In the genomic region with DNA sequence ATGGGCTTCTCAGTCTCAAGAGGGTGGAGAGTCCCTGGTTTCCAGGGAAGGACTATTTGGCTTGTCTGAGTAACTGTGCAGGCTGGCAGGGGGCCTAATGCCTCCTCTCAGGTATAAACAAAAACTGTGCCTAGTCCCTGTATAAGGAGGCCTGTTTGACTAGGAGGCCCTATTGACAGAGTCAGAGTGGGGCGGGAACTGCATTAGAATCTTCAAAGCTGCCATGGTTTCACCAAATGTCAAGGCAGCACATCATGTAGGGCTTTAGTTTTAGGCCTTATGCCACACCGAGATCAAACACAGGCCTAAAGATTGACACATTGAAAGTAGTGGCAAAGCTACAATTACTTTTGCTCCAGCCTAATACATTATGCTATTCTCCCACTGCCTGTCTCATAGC, we compare ENCODE assay signal across 30 cellular contexts.
"Had no signal": no experiment of that assay in that cellular context is flagged by ENCODE, and none has a peak within 500 bp of the region (broad histone marks: within the 10 kb centered on the region; RNA-seq: fewer than 3 reads in every experiment).

No MANE protein-coding gene starts in this region.

- H3K4me1 ChIP-seq: adrenal gland, body of pancreas had no signal

- DNase-seq: activated CD4-positive, alpha-beta memory T cell treated with anti-CD3 and anti-CD28 coated beads for 36 hours; activated CD4-positive, alpha-beta T cell treated with anti-CD3 and anti-CD28 coated beads for 36 hours; activated CD4-positive, alpha-beta T cell treated with anti-CD3 and anti-CD28 coated beads, Interleukin-2, amount 10 ng/mL, durations not matched to agents 24 days and 14 days; activated CD4-positive, CD25-positive, alpha-beta regulatory T cell; activated CD4-positive, CD25-positive, alpha-beta regulatory T cell treated with anti-CD3 and anti-CD28 coated beads, Interleukin-2, amount 50 U/mL, for 72 hours; activated CD8-positive, alpha-beta memory T cell treated with anti-CD3 and anti-CD28 coated beads, Interleukin-2, amount 10 ng/mL, durations not matched to agents 7 days and 5 days; activated CD8-positive, alpha-beta memory T cell treated with anti-CD3 and anti-CD28 coated beads, Interleukin-2, amount 50 U/mL, for 4 hours; activated CD8-positive, alpha-beta T cell treated with anti-CD3 and anti-CD28 coated beads, Interleukin-2, amount 10 ng/mL, durations not matched to agents 7 days and 5 days; activated effector memory CD4-positive, alpha-beta T cell treated with anti-CD3 and anti-CD28 coated beads, Interleukin-2, amount 50 U/mL, for 16 hours; activated naive CD4-positive, alpha-beta T cell treated with anti-CD3 and anti-CD28 coated beads for 36 hours; activated naive CD8-positive, alpha-beta T cell treated with anti-CD3 and anti-CD28 coated beads for 36 hours; activated naive CD8-positive, alpha-beta T cell treated with anti-CD3 and anti-CD28 coated beads, Interleukin-2, amount 50 U/mL, for 24 hours; activated T-cell treated with anti-CD3 and anti-CD28 coated beads, Interleukin-2, amount 50 U/mL, for 1 hour; activated T-cell treated with anti-CD3 and anti-CD28 coated beads, Interleukin-2, amount 50 U/mL, for 48 hours; adrenal gland; amygdala; aorta; body of pancreas; caudate nucleus; cortex of kidney; dermis blood vessel endothelial cell; effector CD8-positive, alpha-beta T cell; foreskin fibroblast; head of caudate nucleus; hippocampal formation had no signal

- H3K27ac ChIP-seq: adrenal gland, body of pancreas, epithelial cell of prostate had no signal

- H3K27ac Mint-ChIP-seq: activated CD4-positive, alpha-beta memory T cell treated with anti-CD3 and anti-CD28 coated beads for 36 hours; activated CD4-positive, alpha-beta T cell treated with anti-CD3 and anti-CD28 coated beads for 36 hours; activated CD4-positive, alpha-beta T cell treated with anti-CD3 and anti-CD28 coated beads, Interleukin-2, amount 10 ng/mL, durations not matched to agents 24 days and 14 days; activated CD8-positive, alpha-beta memory T cell treated with anti-CD3 and anti-CD28 coated beads, Interleukin-2, amount 10 ng/mL, durations not matched to agents 7 days and 5 days; activated CD8-positive, alpha-beta T cell treated with anti-CD3 and anti-CD28 coated beads, Interleukin-2, amount 10 ng/mL, durations not matched to agents 7 days and 5 days; activated naive CD4-positive, alpha-beta T cell treated with anti-CD3 and anti-CD28 coated beads for 36 hours; activated naive CD4-positive, alpha-beta T cell treated with anti-CD3 and anti-CD28 coated beads, Interleukin-2, amount 50 U/mL, for 24 hours; activated naive CD8-positive, alpha-beta T cell treated with anti-CD3 and anti-CD28 coated beads for 36 hours; activated naive CD8-positive, alpha-beta T cell treated with anti-CD3 and anti-CD28 coated beads, Interleukin-2, amount 50 U/mL, for 24 hours; activated T-helper 1 cell treated with anti-CD3 and anti-CD28 coated beads, Interleukin-12 subunit alpha, Interleukin-12 subunit beta, Interleukin-2, Interleukin-4 antibody, amounts not matched to agents 30 ng/mL and 10 ng/mL and 1 ng/mL, durations not matched to agents 14 hours and 24 hours and 36 hours; activated T-helper 2 cell treated with anti-CD3 and anti-CD28 coated beads, Interferon-gamma antibody, Interleukin-2, Interleukin-4, amounts not matched to agents 10 μg/mL and 5 μg/mL and 100 μg/mL, durations not matched to agents 14 hours and 24 hours and 36 hours; T-helper 2 cell treated with Interferon-gamma antibody and Interleukin-4, amounts not matched to agents 5 μg/mL and 100 μg/mL, for 36 hours had no signal

- H3K4me1 Mint-ChIP-seq: activated CD4-positive, alpha-beta T cell treated with anti-CD3 and anti-CD28 coated beads for 36 hours; activated CD4-positive, alpha-beta T cell treated with anti-CD3 and anti-CD28 coated beads, Interleukin-2, amount 10 ng/mL, durations not matched to agents 24 days and 14 days; activated CD8-positive, alpha-beta memory T cell treated with anti-CD3 and anti-CD28 coated beads, Interleukin-2, amount 10 ng/mL, durations not matched to agents 7 days and 5 days; activated naive CD4-positive, alpha-beta T cell treated with anti-CD3 and anti-CD28 coated beads, Interleukin-2, amount 50 U/mL, for 24 hours; activated naive CD8-positive, alpha-beta T cell treated with anti-CD3 and anti-CD28 coated beads for 36 hours; activated naive CD8-positive, alpha-beta T cell treated with anti-CD3 and anti-CD28 coated beads, Interleukin-2, amount 50 U/mL, for 24 hours had no signal

- H3K4me3 ChIP-seq: adrenal gland, body of pancreas had no signal

- H3K36me3 ChIP-seq: adrenal gland had no signal

- H3K4me3 Mint-ChIP-seq: activated CD4-positive, alpha-beta memory T cell treated with anti-CD3 and anti-CD28 coated beads for 36 hours; activated CD4-positive, alpha-beta T cell treated with anti-CD3 and anti-CD28 coated beads for 36 hours; activated CD4-positive, alpha-beta T cell treated with anti-CD3 and anti-CD28 coated beads, Interleukin-2, amount 10 ng/mL, durations not matched to agents 24 days and 14 days; activated CD8-positive, alpha-beta memory T cell treated with anti-CD3 and anti-CD28 coated beads, Interleukin-2, amount 10 ng/mL, durations not matched to agents 7 days and 5 days; activated CD8-positive, alpha-beta T cell treated with anti-CD3 and anti-CD28 coated beads, Interleukin-2, amount 10 ng/mL, durations not matched to agents 7 days and 5 days; activated naive CD4-positive, alpha-beta T cell treated with anti-CD3 and anti-CD28 coated beads for 36 hours; activated naive CD4-positive, alpha-beta T cell treated with anti-CD3 and anti-CD28 coated beads, Interleukin-2, amount 50 U/mL, for 24 hours; activated naive CD8-positive, alpha-beta T cell treated with anti-CD3 and anti-CD28 coated beads for 36 hours; activated naive CD8-positive, alpha-beta T cell treated with anti-CD3 and anti-CD28 coated beads, Interleukin-2, amount 50 U/mL, for 24 hours; activated T-helper 1 cell treated with anti-CD3 and anti-CD28 coated beads, Interleukin-12 subunit alpha, Interleukin-12 subunit beta, Interleukin-2, Interleukin-4 antibody, amounts not matched to agents 30 ng/mL and 10 ng/mL and 1 ng/mL, durations not matched to agents 14 hours and 24 hours and 36 hours; T-helper 2 cell treated with Interferon-gamma antibody and Interleukin-4, amounts not matched to agents 5 μg/mL and 100 μg/mL, for 36 hours had no signal

- H3K9me3 Mint-ChIP-seq: activated CD4-positive, alpha-beta T cell treated with anti-CD3 and anti-CD28 coated beads, Interleukin-2, amount 10 ng/mL, durations not matched to agents 24 days and 14 days; activated naive CD4-positive, alpha-beta T cell treated with anti-CD3 and anti-CD28 coated beads for 36 hours; activated naive CD8-positive, alpha-beta T cell treated with anti-CD3 and anti-CD28 coated beads, Interleukin-2, amount 50 U/mL, for 24 hours; activated T-helper 1 cell treated with anti-CD3 and anti-CD28 coated beads, Interleukin-12 subunit alpha, Interleukin-12 subunit beta, Interleukin-2, Interleukin-4 antibody, amounts not matched to agents 30 ng/mL and 10 ng/mL and 1 ng/mL, durations not matched to agents 14 hours and 24 hours and 36 hours; activated T-helper 2 cell treated with anti-CD3 and anti-CD28 coated beads, Interferon-gamma antibody, Interleukin-2, Interleukin-4, amounts not matched to agents 10 μg/mL and 5 μg/mL and 100 μg/mL, durations not matched to agents 14 hours and 24 hours and 36 hours; T-helper 2 cell treated with Interferon-gamma antibody and Interleukin-4, amounts not matched to agents 5 μg/mL and 100 μg/mL, for 36 hours had no signal

- H3K27me3 ChIP-seq: adrenal gland, body of pancreas had no signal

- H3K9me3 ChIP-seq: adrenal gland, body of pancreas had no signal

- H3K36me3 Mint-ChIP-seq: activated CD4-positive, alpha-beta memory T cell treated with anti-CD3 and anti-CD28 coated beads for 36 hours; activated CD8-positive, alpha-beta memory T cell treated with anti-CD3 and anti-CD28 coated beads, Interleukin-2, amount 10 ng/mL, durations not matched to agents 7 days and 5 days; activated naive CD4-positive, alpha-beta T cell treated with anti-CD3 and anti-CD28 coated beads, Interleukin-2, amount 50 U/mL, for 24 hours; activated naive CD8-positive, alpha-beta T cell treated with anti-CD3 and anti-CD28 coated beads for 36 hours had no signal

- ATAC-seq: activated CD4-positive, alpha-beta T cell treated with anti-CD3 and anti-CD28 coated beads for 36 hours; activated CD8-positive, alpha-beta memory T cell treated with anti-CD3 and anti-CD28 coated beads, Interleukin-2, amount 10 ng/mL, durations not matched to agents 7 days and 5 days; activated CD8-positive, alpha-beta T cell treated with anti-CD3 and anti-CD28 coated beads, Interleukin-2, amount 10 ng/mL, durations not matched to agents 7 days and 5 days; activated naive CD8-positive, alpha-beta T cell treated with anti-CD3 and anti-CD28 coated beads, Interleukin-2, amount 50 U/mL, for 24 hours; body of pancreas had no signal
